ENCODE assay signal across 8 cellular contexts in genomic region chr2:85754313-85755095, GRCh38. TPM values are rescaled to one million over a fixed set of nuclear protein-coding genes. Genes with fewer than 3 reads are reported as not detected.
A peak's percentile ranks its signal among the peaks of the same experiment; 100 is the strongest.
DNase-seq lines count a peak whose midpoint lies in the region; ATAC-seq, FAIRE-seq and TF ChIP-seq lines count a peak whose summit lies in the region.
"Had no signal": no experiment of that assay in that cellular context is flagged by ENCODE, and none has a peak within 500 bp of the region (broad histone marks: within the 10 kb centered on the region; RNA-seq: fewer than 3 reads in every experiment).

No MANE protein-coding gene starts in this region.

- no peak for TF ChIP-seq CTCF in GM13977 (IDR thresholded peaks at IDR 0.05; ENCODE audit: extremely low read depth, insufficient read depth, missing control alignments)
- TF ChIP-seq CTCF in PC-3 (conservative IDR thresholded peaks at IDR 0.05; ENCODE audit: low read depth, low read length): no peak
- TF ChIP-seq CTCF in GM12878 (IDR thresholded peaks at IDR 0.05 in 2 of 3, conservative IDR thresholded peaks at IDR 0.05 in 1 of 3; ENCODE audit: control insufficient read depth in 2 of 3, extremely low read depth in 1 of 3, insufficient read depth in 1 of 3, low read depth in 3 of 3, low read length in 3 of 3): no peak
- no peak for TF ChIP-seq CTCF in kidney (IDR thresholded peaks at IDR 0.05; ENCODE audit: borderline replicate concordance, extremely low read depth, insufficient read depth)

- H4K20me1 ChIP-seq in PC-3 (ENCODE audit: low read length) (no peaks in the 10 kb centered on the region), GM12878 (ENCODE audit: control insufficient read depth, insufficient read depth) (no peaks in the 10 kb centered on the region)

- H3K27me3 ChIP-seq in PC-3 (ENCODE audit: low read length) (peaks cover 44% of the 10 kb centered on the region), GM12878 (replicated peaks in 1 of 2; ENCODE audit: control insufficient read depth in 2 of 2, insufficient read depth in 2 of 2, low read length in 1 of 2) (peaks cover 10 to 30% of the 10 kb centered on the region in 2 experiments)

- H3K9me2 ChIP-seq in PC-3 (replicated peaks; ENCODE audit: low read length): no peaks in the 10 kb centered on the region

- H3K4me1 ChIP-seq in PC-3 (ENCODE audit: insufficient read depth, low read length) (peaks cover 6% of the 10 kb centered on the region), GM12878 (ENCODE audit: control insufficient read depth, insufficient read depth, low read length) (no peaks in the 10 kb centered on the region; the same call in 1 of the 2 replicates), kidney (ENCODE audit: control insufficient read depth in 1 of 2, insufficient read depth in 1 of 2, low read depth in 1 of 2, low read length in 2 of 2) (peaks cover 8 to 33% of the 10 kb centered on the region in 2 donors)

- DNase-seq in GM13977 (ENCODE audit: low spot score): peak; percentile 61
- DNase-seq in PC-3: no peak
- DNase-seq in GM12878 (ENCODE audit: low read depth, low spot score): no peak
- DNase-seq in kidney: peak; percentile 85
- DNase-seq in stimulated activated CD4-positive, alpha-beta T cell treated with anti-CD3 and anti-CD28 coated beads, Interleukin-4, amount 100 ng/mL, for 4 hours: peak; percentile 11 to 18
- DNase-seq in kidney glomerular epithelial cell (lab: John Stamatoyannopoulos, UW): no peak
- DNase-seq in NAMALWA (ENCODE audit: low spot score): no peak

- H3K79me2 ChIP-seq in PC-3 (ENCODE audit: low read length) (no peaks in the 10 kb centered on the region), GM12878 (ENCODE audit: control insufficient read depth, insufficient read depth, low read length) (no peaks in the 10 kb centered on the region)

- H3K4me3 ChIP-seq in PC-3 (ENCODE audit: low read length): peak overlapping the region; percentile 67
- H3K4me3 ChIP-seq in GM12878: peak overlapping the region; percentile 27; the same call in 1 of the 2 replicates
- H3K4me3 ChIP-seq in kidney (ENCODE audit: low read length in 2 of 2): peak overlapping the region; percentile 67 to 75

- TF ChIP-seq EP300 in GM12878 (IDR thresholded peaks at IDR 0.05; ENCODE audit: borderline replicate concordance in 1 of 2, control insufficient read depth in 1 of 2, low read depth in 2 of 2, low read length in 2 of 2): no peak

- intact Hi-C loops in PC-3 (cut with micrococcal nuclease) (loop anchor here (5.0 kb wide), 1 partner anchor 43 kb away; no protein-coding TSS in a partner anchor), GM12878 (cut with micrococcal nuclease; ENCODE audit: unreplicated experiment) (no loop called here), kidney (cut with DNase I) (no loop called here)

- BruUV-seq in PC-3 (replicated peaks; lab: Mats Ljungman, UMichigan) (no TSS peak), GM12878 (replicated peaks; lab: Mats Ljungman, UMichigan) (no TSS peak)

- no peaks in the 10 kb centered on the region for H3K36me3 ChIP-seq in PC-3 (ENCODE audit: low read depth, low read length)
- H3K36me3 ChIP-seq in GM12878 (ENCODE audit: control insufficient read depth in 2 of 2, insufficient read depth in 2 of 2, low read length in 1 of 2): no peaks in the 10 kb centered on the region
- no peaks in the 10 kb centered on the region for H3K36me3 ChIP-seq in kidney (ENCODE audit: control insufficient read depth in 1 of 2, insufficient read depth in 2 of 2, low read length in 2 of 2)

- RAD21 ChIA-PET in GM12878 (lab: Charles Lee; ENCODE audit: unreplicated experiment): interaction anchor here (0.9 to 6.2 kb wide), 4 partner anchors 10 to 60 kb away, joined by 4 to 31 read pairs (median 4); no protein-coding TSS in a partner anchor

- WGBS in GM12878 (ENCODE audit: insufficient coverage, insufficient replicate concordance, low lambda C conversion rate, missing lambda C conversion rate): 6% methylated on average over 68 of the region's 93 CpGs

- SMC1A ChIA-PET in GM12878 (lab: Charles Lee; ENCODE audit: uncharacterized antibody, unreplicated experiment): interaction anchor here (1.2 kb wide), 1 partner anchor 9 kb away, joined by 5 read pairs; no protein-coding TSS in a partner anchor

- peak overlapping the region; percentile 77 for H2AFZ ChIP-seq in PC-3 (ENCODE audit: low read length)
- no peak overlapping the region for H2AFZ ChIP-seq in GM12878 (ENCODE audit: control insufficient read depth, low read depth, low read length)

- H3K4me2 ChIP-seq in PC-3 (ENCODE audit: low read length): peak overlapping the region; percentile 89
- peak overlapping the region; percentile 50; the same call in 1 of the 2 replicates for H3K4me2 ChIP-seq in GM12878 (ENCODE audit: control insufficient read depth, insufficient read depth)

- ATAC-seq in PC-3: no peak
- ATAC-seq in GM12878: peak; percentile 45

- H3K9ac ChIP-seq in PC-3 (ENCODE audit: low read length) (no peak overlapping the region), GM12878 (ENCODE audit: control insufficient read depth, insufficient read depth, low read length) (no peak overlapping the region), kidney (ENCODE audit: low read length in 2 of 2) (peak overlapping the region in 1 of 2 donors; percentile 67)

- FAIRE-seq in GM12878 (lab: Jason Lieb, UNC) (no peak), kidney (lab: Jason Lieb, UNC) (no peak)
- FAIRE-seq: TTC549 had no signal

- no peak for TF ChIP-seq RAD21 in GM12878 (IDR thresholded peaks at IDR 0.05; ENCODE audit: insufficient read depth, low read depth, low read length)

- no peak for TF ChIP-seq POLR2A in GM12878 (IDR thresholded peaks at IDR 0.05; ENCODE audit: low read depth, low read length)

- in situ Hi-C loops in GM13977 (cut with MboI; ENCODE audit: low pct_unique_long_range_greater_than_20kb, low sequenced_read_pairs, unreplicated experiment) (no loop called here), GM12878 (cut with MboI) (no loop called here)

- no peaks in the 10 kb centered on the region for H3F3A ChIP-seq in PC-3 (ENCODE audit: low read length, unreplicated experiment)

- no peaks in the 10 kb centered on the region for H3K9me3 ChIP-seq in PC-3 (ENCODE audit: low read length)
- H3K9me3 ChIP-seq in GM12878 (replicated peaks; ENCODE audit: control insufficient read depth, insufficient read depth, low read length): peaks cover under 1% of the 10 kb centered on the region; the same call in 2 of the 3 replicates
- no peaks in the 10 kb centered on the region for H3K9me3 ChIP-seq in kidney (ENCODE audit: control insufficient read depth in 1 of 2, low read length in 2 of 2)

- no peak overlapping the region for H3K27ac ChIP-seq in PC-3 (ENCODE audit: low read length)
- no peak overlapping the region for H3K27ac ChIP-seq in GM12878 (ENCODE audit: control insufficient read depth, insufficient read depth)
- H3K27ac ChIP-seq in kidney (ENCODE audit: low read depth in 2 of 2, low read length in 2 of 2): peak overlapping the region in 1 of 2 donors; percentile 65

- POLR2A ChIA-PET in PC-3 (lab: Charles Lee; ENCODE audit: unreplicated experiment) (no interaction called here), GM12878 (lab: Charles Lee) (no interaction called here)

- CTCF ChIA-PET in PC-3 (lab: Charles Lee): interaction anchor here (0.9 kb wide), 1 partner anchor 60 kb away, joined by 6 read pairs; no protein-coding TSS in a partner anchor
- CTCF ChIA-PET in GM12878 (lab: Yijun Ruan, JAX): interaction anchor here (1.3 to 6.5 kb wide), 2 partner anchors 8 to 11 kb away, joined by 3 to 35 read pairs; no protein-coding TSS in a partner anchor

TF ChIP-seq in GM12878, 131 proteins besides CTCF, POLR2A, EP300 and RAD21 (continues in another document):
- TF ChIP-seq YY1 (IDR thresholded peaks at IDR 0.05; ENCODE audit: low read depth, low read length): no peak
- peak; percentile 98 for TF ChIP-seq HDAC6 (IDR thresholded peaks at IDR 0.05; ENCODE audit: unreplicated experiment)
- TF ChIP-seq HDAC2 (IDR thresholded peaks at IDR 0.05): no peak
- no peak for TF ChIP-seq KLF5 (IDR thresholded peaks at IDR 0.05; ENCODE audit: partially characterized antibody)
- TF ChIP-seq CEBPB (IDR thresholded peaks at IDR 0.05; ENCODE audit: borderline replicate concordance in 1 of 2, low read depth in 2 of 2, low read length in 2 of 2): no peak
- TF ChIP-seq PKNOX1 (IDR thresholded peaks at IDR 0.05): no peak
- TF ChIP-seq RCOR1 (conservative IDR thresholded peaks at IDR 0.05; ENCODE audit: low read depth, low read length): no peak
- no peak for TF ChIP-seq ZNF622 (IDR thresholded peaks at IDR 0.05)
- 0 out of 2 replicates have a peak, but pooled peaks have one; percentile 60 for TF ChIP-seq DPF2 (IDR thresholded peaks at IDR 0.05)
- no peak for TF ChIP-seq RAD51 (IDR thresholded peaks at IDR 0.05)
- TF ChIP-seq IKZF1 (conservative IDR thresholded peaks at IDR 0.05): peak; percentile 44

RNA-seq across cellular contexts. Expression of gene ATOH8, which starts 0.7 kb away (rescaled TPM):
- 0.04 TPM in 1 of 2 replicates, not detected in the other for total RNA-seq in PC-3 (2014; rRNA removed)
- total RNA-seq in GM12878 (2013; cell fraction: nucleolus; rRNA removed): 0.56 and 1.6 TPM in 2 replicates
- total RNA-seq in GM12878 (2014; rRNA removed): not detected in 2 replicates
- 0.09 TPM in 1 of 2 replicates, not detected in the other for total RNA-seq in GM12878 (2014; rRNA removed; fragmentation: Illumina TruSeq; extraction: Trizol)
- 0.21 TPM in 1 of 2 replicates, not detected in the other for total RNA-seq in GM12878 (2021)
- polyA plus RNA-seq in GM12878 (2011; ENCODE audit: low read depth): not detected
- 0.39 and 0.60 TPM in 2 replicates for polyA plus RNA-seq in GM12878 (2011; rRNA removed)
- 0.72 and 1.0 TPM in 2 replicates for polyA plus RNA-seq in GM12878 (2011; cell fraction: cytosol; rRNA removed)
- polyA plus RNA-seq in GM12878 (2011; cell fraction: nucleus; rRNA removed): 1.6 and 1.7 TPM in 2 replicates
- polyA plus RNA-seq in GM12878 (2012): 0.07 TPM in 1 of 2 replicates, not detected in the other
- not detected in 2 replicates for polyA plus RNA-seq in GM12878 (2014; fragmentation: Illumina TruSeq; extraction: Trizol)
- under 1 TPM in 1 of 2 experiments, not detected in 1; 0.03 TPM for polyA plus RNA-seq in GM12878 (2014; fragmentation: Nextera tagmentation; extraction: Ambion mirVana)
- not detected in 2 replicates for polyA plus RNA-seq in GM12878 (2014; rRNA removed)
- not detected for polyA plus RNA-seq in GM12878 (2016; fragmentation: Nextera tagmentation; extraction: Ambion mirVana)
- 1.0 and 1.4 TPM in 2 replicates for polyA minus RNA-seq in GM12878 (2011; rRNA and poly(A)+ RNA removed)
- 0.31 and 1.2 TPM in 2 replicates for polyA minus RNA-seq in GM12878 (2011; cell fraction: cytosol; rRNA and poly(A)+ RNA removed)
- polyA minus RNA-seq in GM12878 (2011; cell fraction: nucleus; rRNA and poly(A)+ RNA removed): 0.48 and 0.86 TPM in 2 replicates
- total RNA-seq in kidney: 11.2 TPM
- polyA plus RNA-seq in kidney (ENCODE audit: insufficient read depth, low read depth, low replicate concordance): 18.6 TPM

Comparison
In these comparisons a context has a peak if more than half of its experiments do, and no peak if none do; other contexts are left out.
1. DNase-seq: peak in GM13977 (single experiment), kidney (single experiment) and stimulated activated CD4-positive, alpha-beta T cell treated with anti-CD3 and anti-CD28 coated beads, Interleukin-4, amount 100 ng/mL, for 4 hours (2 of 2); none in PC-3 (single experiment), GM12878 (single experiment), kidney glomerular epithelial cell (single experiment) and NAMALWA (single experiment).
2. Peak in every context shown above with its lines, with median percentiles within 50 percentile points of each other: H3K4me3 ChIP-seq.